Comparison of ENCODE assay signal across 14 cellular contexts in the genomic region with DNA sequence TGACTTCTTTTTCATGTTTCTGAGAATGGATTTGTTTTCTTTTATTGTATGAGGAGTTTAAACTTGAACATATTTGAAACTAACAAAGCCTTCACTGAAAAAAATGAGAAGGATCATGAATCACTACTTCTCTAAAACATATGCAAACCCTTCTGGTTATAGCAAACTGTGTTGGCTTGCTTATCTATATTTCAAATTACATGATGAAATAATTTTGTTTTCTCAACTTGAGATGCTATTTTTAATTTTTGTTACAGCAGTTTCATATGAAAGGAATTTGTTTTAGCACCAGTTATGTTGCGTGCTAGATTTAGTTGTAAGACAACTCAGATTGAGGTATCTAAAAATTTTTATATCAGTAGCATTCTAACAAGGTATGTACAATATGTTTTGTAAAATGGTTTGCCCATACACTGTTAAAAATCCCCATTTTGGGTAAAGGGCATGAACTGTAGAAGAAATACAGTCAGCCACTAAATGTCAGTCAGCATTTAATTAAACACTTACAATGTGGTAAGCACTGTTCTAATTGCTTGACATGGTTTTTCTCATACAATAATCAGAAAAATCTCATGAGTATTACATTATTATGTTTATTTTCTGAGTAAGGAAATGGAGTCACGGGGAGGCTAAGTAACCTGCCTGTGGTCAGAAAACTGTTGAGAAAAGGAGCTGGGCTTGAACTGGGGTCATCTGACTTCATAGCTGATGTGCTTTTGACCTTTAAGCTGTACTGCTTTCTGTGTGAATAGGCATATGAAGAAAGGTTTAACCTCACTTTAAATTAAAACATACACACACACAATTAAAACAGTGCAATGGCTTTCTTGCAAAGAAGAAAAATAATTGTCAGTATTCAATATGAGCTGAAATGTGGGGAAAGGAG.
DNase-seq lines count a peak whose midpoint lies in the region; ATAC-seq, FAIRE-seq and TF ChIP-seq lines count a peak whose summit lies in the region.
"Had no signal": no experiment of that assay in that cellular context is flagged by ENCODE, and none has a peak within 500 bp of the region (broad histone marks: within the 10 kb centered on the region; RNA-seq: fewer than 3 reads in every experiment).

No MANE protein-coding gene starts in this region.

- H3K4me1 ChIP-seq in A549 (peaks cover 8% of the 10 kb centered on the region), muscle layer of duodenum (ENCODE audit: control insufficient read depth in 1 of 2, insufficient read depth in 2 of 2, low read length in 2 of 2) (peaks cover 4 to 16% of the 10 kb centered on the region in 2 donors)

- TF ChIP-seq CTCF in A549 (IDR thresholded peaks at IDR 0.05) = no peak
- no peak for TF ChIP-seq CTCF in dorsolateral prefrontal cortex (IDR thresholded peaks at IDR 0.05 in 54 of 56, conservative IDR thresholded peaks at IDR 0.05 in 2 of 56; ENCODE audit: low read depth in 1 of 56, partially characterized antibody in 56 of 56)

- H3K4me1 Mint-ChIP-seq in activated CD4-positive, alpha-beta memory T cell treated with anti-CD3 and anti-CD28 coated beads for 36 hours (ENCODE audit: low read depth) = no peaks in the 10 kb centered on the region

- no peaks in the 10 kb centered on the region for H3K9me3 Mint-ChIP-seq in activated CD4-positive, alpha-beta memory T cell treated with anti-CD3 and anti-CD28 coated beads for 36 hours

- FAIRE-seq in A549 (lab: Jason Lieb, UNC) = peak; percentile 56
- FAIRE-seq: urothelium cell line had no signal

- H3K9me3 ChIP-seq in A549 (no peaks in the 10 kb centered on the region), muscle layer of duodenum (ENCODE audit: control insufficient read depth in 1 of 2, low read length in 2 of 2) (no peaks in the 10 kb centered on the region)
- H3K9me3 ChIP-seq: HAP-1 had no signal

- no peak for TF ChIP-seq RAD21 in A549 (conservative IDR thresholded peaks at IDR 0.05 in 1 of 2, IDR thresholded peaks at IDR 0.05 in 1 of 2)

- DNase-seq in A549 (ENCODE audit: low read depth in 1 of 2, low spot score in 1 of 2) (no peak), M059J (ENCODE audit: low read depth) (peak; percentile 51), dorsolateral prefrontal cortex (no peak), H4 (ENCODE audit: low spot score) (no peak), posterior cingulate gyrus (no peak), putamen (ENCODE audit: low spot score) (no peak)
- no peak for DNase-seq in activated CD4-positive, alpha-beta memory T cell treated with anti-CD3 and anti-CD28 coated beads for 36 hours
- DNase-seq: activated naive CD4-positive, alpha-beta T cell treated with anti-CD3 and anti-CD28 coated beads, Interleukin-2, amount 50 U/mL, for 16 hours; DMS53; effector CD8-positive, alpha-beta T cell; retina had no signal

- no peaks in the 10 kb centered on the region for H3K36me3 ChIP-seq in muscle layer of duodenum (ENCODE audit: control insufficient read depth in 1 of 2, insufficient read depth in 2 of 2, low read length in 2 of 2)
- H3K36me3 ChIP-seq: HAP-1 had no signal

- no peak for TF ChIP-seq POLR2A in A549 (IDR thresholded peaks at IDR 0.05; ENCODE audit: low read length)

- H3K27ac Mint-ChIP-seq in activated CD4-positive, alpha-beta memory T cell treated with anti-CD3 and anti-CD28 coated beads for 36 hours = no peak overlapping the region

- intact Hi-C loops in dorsolateral prefrontal cortex (cut with DNase I) = loop anchor here (10.0 kb wide), 1 partner anchor 50 kb away; no protein-coding TSS in a partner anchor
- intact Hi-C loops in posterior cingulate gyrus (cut with DNase I) = no loop called here
- intact Hi-C loops in activated CD4-positive, alpha-beta memory T cell treated with anti-CD3 and anti-CD28 coated beads for 36 hours (cut with micrococcal nuclease) = no loop called here

- POLR2A ChIA-PET in A549 (lab: Yijun Ruan, JAX) = no interaction called here
- POLR2A ChIA-PET in activated CD4-positive, alpha-beta memory T cell treated with anti-CD3 and anti-CD28 coated beads for 36 hours (lab: Charles Lee) = no interaction called here

- WGBS in A549 (ENCODE audit: missing lambda C conversion rate) = 79% methylated on average over 2 of the region's 2 CpGs

- H3K4me3 ChIP-seq in A549 (no peak overlapping the region), dorsolateral prefrontal cortex (no peak overlapping the region), muscle layer of duodenum (ENCODE audit: low read depth in 1 of 2, low read length in 2 of 2) (no peak overlapping the region)
- H3K4me3 ChIP-seq: HAP-1 had no signal

- no peak overlapping the region for H3K4me2 ChIP-seq in A549

- CTCF ChIA-PET in A549 (lab: Yijun Ruan, JAX) = interaction anchor here (1.2 kb wide), 1 partner anchor 12 kb away, joined by 3 read pairs; no protein-coding TSS in a partner anchor
- CTCF ChIA-PET in activated CD4-positive, alpha-beta memory T cell treated with anti-CD3 and anti-CD28 coated beads for 36 hours (lab: Charles Lee) = interaction anchor here (0.6 to 0.9 kb wide), 2 partner anchors 49 to 298 kb away, joined by 3 to 4 read pairs; no protein-coding TSS in a partner anchor

- H3K27ac ChIP-seq in A549 (no peak overlapping the region), dorsolateral prefrontal cortex (peak overlapping the region in 48 of 59 donors; percentile 1 to 87 (median 66)), muscle layer of duodenum (ENCODE audit: low read length) (peak overlapping the region; percentile 11)

- no peaks in the 10 kb centered on the region for H3K36me3 Mint-ChIP-seq in activated CD4-positive, alpha-beta memory T cell treated with anti-CD3 and anti-CD28 coated beads for 36 hours

- H3K4me3 Mint-ChIP-seq in activated CD4-positive, alpha-beta memory T cell treated with anti-CD3 and anti-CD28 coated beads for 36 hours = no peak overlapping the region

- no peak for TF ChIP-seq EP300 in A549 (IDR thresholded peaks at IDR 0.05)

- no peak for ATAC-seq in A549

- no peaks in the 10 kb centered on the region for H3K27me3 ChIP-seq in dorsolateral prefrontal cortex
- H3K27me3 ChIP-seq in muscle layer of duodenum (ENCODE audit: low read depth, low read length) = no peaks in the 10 kb centered on the region

- H3K27me3 Mint-ChIP-seq in activated CD4-positive, alpha-beta memory T cell treated with anti-CD3 and anti-CD28 coated beads for 36 hours = no peaks in the 10 kb centered on the region

TF ChIP-seq in A549, 52 proteins besides CTCF, POLR2A, EP300 and RAD21:
- TF ChIP-seq, protein P1, sequence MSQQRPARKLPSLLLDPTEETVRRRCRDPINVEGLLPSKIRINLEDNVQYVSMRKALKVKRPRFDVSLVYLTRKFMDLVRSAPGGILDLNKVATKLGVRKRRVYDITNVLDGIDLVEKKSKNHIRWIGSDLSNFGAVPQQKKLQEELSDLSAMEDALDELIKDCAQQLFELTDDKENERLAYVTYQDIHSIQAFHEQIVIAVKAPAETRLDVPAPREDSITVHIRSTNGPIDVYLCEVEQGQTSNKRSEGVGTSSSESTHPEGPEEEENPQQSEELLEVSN (IDR thresholded peaks at IDR 0.05; ENCODE audit: borderline replicate concordance, low read depth) = no peak
- TF ChIP-seq MAZ (IDR thresholded peaks at IDR 0.05; ENCODE audit: borderline replicate concordance, low read depth, low read length) (no peak), KDM5A (IDR thresholded peaks at IDR 0.05) (no peak), TFCP2L1 (CRISPR knock-in tag; IDR thresholded peaks at IDR 0.05) (no peak), ZNF302 (CRISPR knock-in tag; IDR thresholded peaks at IDR 0.05) (no peak), ZC3H11A (IDR thresholded peaks at IDR 0.05) (no peak), FOXS1 (CRISPR knock-in tag; IDR thresholded peaks at IDR 0.05) (no peak), SREBF2 (IDR thresholded peaks at IDR 0.05) (no peak), GATA3 (IDR thresholded peaks at IDR 0.05; ENCODE audit: borderline replicate concordance) (no peak), RARB (CRISPR knock-in tag; IDR thresholded peaks at IDR 0.05) (no peak), PHF8 (IDR thresholded peaks at IDR 0.05; ENCODE audit: borderline replicate concordance, low read depth) (no peak), CEBPB (IDR thresholded peaks at IDR 0.05) (no peak)
- TF ChIP-seq, protein P2, sequence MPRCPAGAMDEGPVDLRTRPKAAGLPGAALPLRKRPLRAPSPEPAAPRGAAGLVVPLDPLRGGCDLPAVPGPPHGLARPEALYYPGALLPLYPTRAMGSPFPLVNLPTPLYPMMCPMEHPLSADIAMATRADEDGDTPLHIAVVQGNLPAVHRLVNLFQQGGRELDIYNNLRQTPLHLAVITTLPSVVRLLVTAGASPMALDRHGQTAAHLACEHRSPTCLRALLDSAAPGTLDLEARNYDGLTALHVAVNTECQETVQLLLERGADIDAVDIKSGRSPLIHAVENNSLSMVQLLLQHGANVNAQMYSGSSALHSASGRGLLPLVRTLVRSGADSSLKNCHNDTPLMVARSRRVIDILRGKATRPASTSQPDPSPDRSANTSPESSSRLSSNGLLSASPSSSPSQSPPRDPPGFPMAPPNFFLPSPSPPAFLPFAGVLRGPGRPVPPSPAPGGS (IDR thresholded peaks at IDR 0.05) = no peak
- TF ChIP-seq, protein P3, sequence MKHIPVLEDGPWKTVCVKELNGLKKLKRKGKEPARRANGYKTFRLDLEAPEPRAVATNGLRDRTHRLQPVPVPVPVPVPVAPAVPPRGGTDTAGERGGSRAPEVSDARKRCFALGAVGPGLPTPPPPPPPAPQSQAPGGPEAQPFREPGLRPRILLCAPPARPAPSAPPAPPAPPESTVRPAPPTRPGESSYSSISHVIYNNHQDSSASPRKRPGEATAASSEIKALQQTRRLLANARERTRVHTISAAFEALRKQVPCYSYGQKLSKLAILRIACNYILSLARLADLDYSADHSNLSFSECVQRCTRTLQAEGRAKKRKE (CRISPR knock-in tag; IDR thresholded peaks at IDR 0.05; ENCODE audit: low read depth) = no peak

Comparison
In these comparisons a context has a peak if more than half of its experiments do, and no peak if none do; other contexts are left out.
1. H3K27ac ChIP-seq: peak in dorsolateral prefrontal cortex (48 of 59) and muscle layer of duodenum (single experiment); none in A549 (0 of 2).
2. intact Hi-C loops: an anchor here in dorsolateral prefrontal cortex (10.0 kb wide); none called in posterior cingulate gyrus and activated CD4-positive, alpha-beta memory T cell treated with anti-CD3 and anti-CD28 coated beads for 36 hours.